In genomic region chr2:150059676-150060075, GRCh38 we compare ENCODE assay signal across 4 cellular contexts.
A peak's percentile ranks its signal among the peaks of the same experiment; 100 is the strongest.
DNase-seq lines count a peak whose midpoint lies in the region; ATAC-seq, FAIRE-seq and TF ChIP-seq lines count a peak whose summit lies in the region.
"Not testable (repeated sequence)": the region's sequence is repeated elsewhere in the genome, so short reads cannot be mapped to it uniquely, and the experiment has no call there.

No MANE protein-coding gene starts in this region.

- TF ChIP-seq EP300 in H1 (IDR thresholded peaks at IDR 0.05; ENCODE audit: borderline replicate concordance in 1 of 2, low read depth in 2 of 2, low read length in 2 of 2): not testable (repeated sequence)

- not testable (repeated sequence) for H3K4ac ChIP-seq in H1 (replicated peaks; ENCODE audit: insufficient read length, low read depth, low read length)

- not testable (repeated sequence) for DNase-seq in GM23338 (ENCODE audit: low spot score); H1 (ENCODE audit: low read depth in 1 of 2, low spot score in 2 of 2)

- not testable (repeated sequence) for H2BK20ac ChIP-seq in H1 (ENCODE audit: low read length)

- not testable (repeated sequence) for H2BK5ac ChIP-seq in H1 (ENCODE audit: low read depth, low read length)

- H4K8ac ChIP-seq in H1 (ENCODE audit: extremely low read depth, insufficient read depth, low read length): not testable (repeated sequence)

- not testable (repeated sequence) for H4K20me1 ChIP-seq in GM23338 (replicated peaks; ENCODE audit: insufficient read depth); H1 (replicated peaks in 1 of 2; ENCODE audit: control insufficient read depth in 1 of 2, insufficient read depth in 2 of 2, low read length in 2 of 2)

- not testable (repeated sequence) for H3K9ac ChIP-seq in HUES48 (ENCODE audit: low read depth, low read length); HUES64 (ENCODE audit: low read depth, low read length); H1 (replicated peaks in 1 of 4; ENCODE audit: extremely low read depth in 1 of 4, low read depth in 3 of 4, low read length in 3 of 4)

- H3K18ac ChIP-seq in H1 (ENCODE audit: extremely low read depth, low read length): not testable (repeated sequence)

- peaks cover 44% of the 10 kb centered on the region for H3K4me1 Mint-ChIP-seq in GM23338

- POLR2A ChIA-PET in H1 (lab: Charles Lee; ENCODE audit: partially characterized antibody): not testable (repeated sequence)

- H3K36me3 Mint-ChIP-seq in GM23338 (ENCODE audit: low read depth): not testable (repeated sequence)

- H2AK5ac ChIP-seq in H1 (ENCODE audit: low read depth, low read length): not testable (repeated sequence)

- H3K4me1 ChIP-seq in GM23338 (ENCODE audit: insufficient read depth) (peaks cover 52% of the 10 kb centered on the region), HUES48 (ENCODE audit: control insufficient read depth, insufficient read depth, low read length) (peaks cover 39% of the 10 kb centered on the region), HUES64 (ENCODE audit: insufficient read depth, low read length) (peaks cover 23% of the 10 kb centered on the region), H1 (replicated peaks in 1 of 4; ENCODE audit: control insufficient read depth in 3 of 4, insufficient read depth in 4 of 4, low read length in 3 of 4) (peaks cover 0 to 16% (median 8%) of the 10 kb centered on the region in 4 experiments; a peak in 6 of 7 replicates)

- not testable (repeated sequence) for TF ChIP-seq CTCF in GM23338 (conservative IDR thresholded peaks at IDR 0.05; ENCODE audit: low read depth in 2 of 2); H1 (IDR thresholded peaks at IDR 0.05; ENCODE audit: control extremely low read depth in 1 of 3, insufficient read depth in 1 of 3, low read depth in 1 of 3, low read length in 3 of 3)

- H3K9me3 ChIP-seq in HUES48 (ENCODE audit: control insufficient read depth, insufficient read depth, low read length); HUES64 (ENCODE audit: insufficient read depth, low read depth, low read length); H1 (ENCODE audit: insufficient read depth in 2 of 2, low read depth in 1 of 2, low read length in 1 of 2): not testable (repeated sequence)

- not testable (repeated sequence) for H3K9me3 Mint-ChIP-seq in GM23338

- H3K79me1 ChIP-seq in H1 (ENCODE audit: low read depth, low read length): not testable (repeated sequence)

- not testable (repeated sequence) for H3K27ac ChIP-seq in GM23338 (ENCODE audit: low read depth); H1 (ENCODE audit: low read depth, low read length)
- H3K27ac ChIP-seq in HUES48 (ENCODE audit: low read depth, low read length) (peak overlapping the region; percentile 72), HUES64 (ENCODE audit: low read depth, low read length) (peak overlapping the region; percentile 8; the same call in 1 of the 2 replicates)

- not testable (repeated sequence) for H3K79me2 ChIP-seq in GM23338 (replicated peaks; ENCODE audit: insufficient read depth); H1 (ENCODE audit: control insufficient read depth in 1 of 2, insufficient read depth in 2 of 2, low read length in 2 of 2)

- H3K56ac ChIP-seq in H1 (replicated peaks; ENCODE audit: insufficient read length, low read depth, low read length): not testable (repeated sequence)

- not testable (repeated sequence) for H3K4me3 ChIP-seq in GM23338; HUES48 (ENCODE audit: low read depth, low read length); HUES64 (ENCODE audit: low read length); H1 (ENCODE audit: extremely low read depth in 1 of 4, insufficient read depth in 2 of 4, low read depth in 3 of 4, low read length in 4 of 4)

- H4K91ac ChIP-seq in H1 (replicated peaks; ENCODE audit: insufficient read length, low read length): not testable (repeated sequence)

- ATAC-seq in GM23338: not testable (repeated sequence)

- H3F3A ChIP-seq in GM23338 (replicated peaks; ENCODE audit: low read depth): not testable (repeated sequence)

- H3K23me2 ChIP-seq in H1 (ENCODE audit: low read depth, low read length): not testable (repeated sequence)

- not testable (repeated sequence) for H2BK120ac ChIP-seq in H1 (replicated peaks; ENCODE audit: low read depth, low read length)

- H3K9me2 ChIP-seq in GM23338 (ENCODE audit: insufficient read depth): not testable (repeated sequence)

- not testable (repeated sequence) for H3K27me3 ChIP-seq in GM23338 (ENCODE audit: insufficient read depth); HUES48 (ENCODE audit: control insufficient read depth, insufficient read depth, low read length); HUES64 (ENCODE audit: insufficient read depth, low read length); H1 (replicated peaks in 1 of 4; ENCODE audit: control insufficient read depth in 3 of 4, extremely low read depth in 1 of 4, insufficient read depth in 3 of 4, low read length in 3 of 4)

- not testable (repeated sequence) for H3K14ac ChIP-seq in H1 (ENCODE audit: insufficient read length)

- H3K4me3 Mint-ChIP-seq in GM23338: not testable (repeated sequence)

- FAIRE-seq in H1 (lab: Jason Lieb, UNC): not testable (repeated sequence)

- H4K5ac ChIP-seq in H1 (ENCODE audit: insufficient read length, low read depth, low read length): peak overlapping the region; percentile 51

- H3K36me3 ChIP-seq in GM23338 (ENCODE audit: insufficient read depth); HUES48 (ENCODE audit: control insufficient read depth, insufficient read depth, low read length); HUES64 (ENCODE audit: insufficient read depth, low read length); H1 (ENCODE audit: control insufficient read depth in 2 of 4, insufficient read depth in 4 of 4, low read length in 3 of 4): not testable (repeated sequence)

- not testable (repeated sequence) for H3K27me3 Mint-ChIP-seq in GM23338 (ENCODE audit: insufficient read depth, low read depth, poor library complexity)

- not testable (repeated sequence) for TF ChIP-seq RAD21 in H1 (IDR thresholded peaks at IDR 0.05 in 1 of 2, conservative IDR thresholded peaks at IDR 0.05 in 1 of 2; ENCODE audit: low read depth in 2 of 2, low read length in 2 of 2)

- TF ChIP-seq POLR2A in H1 (IDR thresholded peaks at IDR 0.05; ENCODE audit: control extremely low read depth in 1 of 2, low read depth in 2 of 2, low read length in 2 of 2): not testable (repeated sequence)

- 100% methylated on average over 1 of the region's 2 CpGs for WGBS in HUES64
- 77% methylated on average over 2 of the region's 2 CpGs; no CpG with 5 or more reads in 1 of the 2 experiments for WGBS in H1 (ENCODE audit: extremely low coverage in 1 of 2, insufficient coverage in 1 of 2, insufficient read length in 1 of 2, insufficient replicate concordance in 2 of 2, low coverage in 1 of 2, low lambda C conversion rate in 2 of 2, missing lambda C conversion rate in 1 of 2), 2 experiments

- not testable (repeated sequence) for H2BK12ac ChIP-seq in H1 (ENCODE audit: low read depth, low read length)

- not testable (repeated sequence) for H3K27ac Mint-ChIP-seq in GM23338

- H2BK15ac ChIP-seq in H1 (ENCODE audit: low read length): not testable (repeated sequence)

- not testable (repeated sequence) for H2AFZ ChIP-seq in GM23338; H1 (ENCODE audit: low read length)

- CTCF ChIA-PET in H1 (lab: Charles Lee; ENCODE audit: partially characterized antibody): not testable (repeated sequence)

- H3K23ac ChIP-seq in H1 (ENCODE audit: insufficient read length): not testable (repeated sequence)

- H3K4me2 ChIP-seq in GM23338: 0 out of 2 replicates have a peak overlapping the region, but pooled peaks have one; percentile 55
- not testable (repeated sequence) for H3K4me2 ChIP-seq in H1 (ENCODE audit: insufficient read depth in 1 of 2, low read depth in 2 of 2, low read length in 2 of 2)
